Comparison of ENCODE assay signal across 17 cellular contexts in the genomic region with DNA sequence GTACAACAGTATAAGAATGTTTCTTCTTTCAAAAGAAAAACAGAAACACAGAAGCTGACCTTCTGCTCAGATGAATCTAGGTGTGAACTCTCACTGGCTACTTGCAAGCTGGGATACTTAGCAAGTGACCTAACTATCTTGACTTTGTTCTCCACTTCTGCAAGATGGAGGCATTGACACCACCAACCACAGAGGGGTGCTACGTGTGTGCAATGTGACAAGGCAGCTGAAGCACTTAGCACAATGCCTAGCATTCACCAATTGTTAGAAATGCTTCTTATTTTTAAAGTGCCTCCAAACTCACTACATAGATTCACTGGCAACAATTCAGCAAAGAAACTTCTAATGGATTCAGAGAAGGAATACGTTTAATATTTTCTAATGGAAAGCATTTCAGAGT.
A peak's percentile ranks its signal among the peaks of the same experiment; 100 is the strongest.
DNase-seq lines count a peak whose midpoint lies in the region; ATAC-seq and TF ChIP-seq lines count a peak whose summit lies in the region.
"Had no signal": no experiment of that assay in that cellular context is flagged by ENCODE, and none has a peak within 500 bp of the region (broad histone marks: within the 10 kb centered on the region; RNA-seq: fewer than 3 reads in every experiment).

No MANE protein-coding gene starts in this region.

- TF ChIP-seq CTCF in cardiac muscle cell (IDR thresholded peaks at IDR 0.05; ENCODE audit: low read depth, low read length), result no peak
- TF ChIP-seq CTCF in VCaP (conservative IDR thresholded peaks at IDR 0.05), result no peak
- TF ChIP-seq CTCF in foreskin keratinocyte (conservative IDR thresholded peaks at IDR 0.05), result peak; percentile 21

- H3K4me1 Mint-ChIP-seq in CD4-positive, alpha-beta memory T cell, result no peaks in the 10 kb centered on the region

- H3K36me3 ChIP-seq in cardiac muscle cell, result no peaks in the 10 kb centered on the region
- no peaks in the 10 kb centered on the region for H3K36me3 ChIP-seq in CD4-positive, alpha-beta memory T cell (ENCODE audit: insufficient read depth, low read length)
- H3K36me3 ChIP-seq: thoracic aorta had no signal

- intact Hi-C loops in left ventricle myocardium superior (cut with micrococcal nuclease), result no loop called here
- intact Hi-C loops in CD4-positive, alpha-beta memory T cell (cut with micrococcal nuclease), result no loop called here

- no peak for ATAC-seq in left ventricle myocardium superior
- ATAC-seq in foreskin keratinocyte, result no peak
- ATAC-seq: CD8-positive, alpha-beta T cell had no signal

- no peaks in the 10 kb centered on the region for H3K27me3 Mint-ChIP-seq in CD4-positive, alpha-beta memory T cell

- no peaks in the 10 kb centered on the region for H3K9me3 ChIP-seq in cardiac muscle cell (ENCODE audit: low read depth)
- H3K9me3 ChIP-seq in CD4-positive, alpha-beta memory T cell (ENCODE audit: control insufficient read depth in 1 of 2, low read length in 2 of 2), result no peaks in the 10 kb centered on the region
- H3K9me3 ChIP-seq: thoracic aorta had no signal

- H3K27ac ChIP-seq in cardiac muscle cell (no peak overlapping the region), VCaP (peak overlapping the region; percentile 58), foreskin keratinocyte (no peak overlapping the region)
- no peak overlapping the region for H3K27ac ChIP-seq in CD4-positive, alpha-beta memory T cell (ENCODE audit: low read depth, low read length)
- H3K27ac ChIP-seq: parathyroid adenoma, thoracic aorta had no signal

- peaks cover 0 to 2% (median 0%) of the 10 kb centered on the region in 8 donors for H3K9me3 Mint-ChIP-seq in CD4-positive, alpha-beta memory T cell
- H3K9me3 Mint-ChIP-seq: CD8-positive, alpha-beta T cell had no signal

- POLR2A ChIA-PET in CD4-positive, alpha-beta memory T cell (lab: Charles Lee; ENCODE audit: partially characterized antibody), result no interaction called here

- no peak overlapping the region for H3K4me3 Mint-ChIP-seq in CD4-positive, alpha-beta memory T cell
- H3K4me3 Mint-ChIP-seq: CD8-positive, alpha-beta T cell had no signal

- CTCF ChIA-PET in CD4-positive, alpha-beta memory T cell (lab: Charles Lee; ENCODE audit: partially characterized antibody), result no interaction called here

- H3K4me3 ChIP-seq in cardiac muscle cell, result no peak overlapping the region
- no peak overlapping the region for H3K4me3 ChIP-seq in CD4-positive, alpha-beta memory T cell (ENCODE audit: low read length in 2 of 2)
- H3K4me3 ChIP-seq: thoracic aorta had no signal

- no peaks in the 10 kb centered on the region for H3K27me3 ChIP-seq in cardiac muscle cell
- no peaks in the 10 kb centered on the region for H3K27me3 ChIP-seq in foreskin keratinocyte
- H3K27me3 ChIP-seq in CD4-positive, alpha-beta memory T cell (ENCODE audit: insufficient read depth, low read length), result no peaks in the 10 kb centered on the region

- peak; percentile 4 to 18 for DNase-seq in cardiac muscle cell (ENCODE audit: low read depth in 1 of 2, low spot score in 1 of 2)
- no peak for DNase-seq in left ventricle myocardium superior
- no peak for DNase-seq in foreskin keratinocyte
- peak; percentile 69 for DNase-seq in superior temporal gyrus (ENCODE audit: extremely low spot score)
- no peak for DNase-seq in COLO829 (ENCODE audit: low spot score)
- DNase-seq in CD4-positive, alpha-beta memory T cell, result no peak
- DNase-seq in SW480 (ENCODE audit: low spot score), result no peak
- DNase-seq: activated CD4-positive, CD25-positive, alpha-beta regulatory T cell; CD8-positive, alpha-beta T cell; effector memory CD4-positive, alpha-beta T cell; foreskin melanocyte; NCI-H187; NCI-H510A treated with DMSO at 0.1 percent for 48 hours; T-helper 1 cell had no signal

- H3K27ac Mint-ChIP-seq in CD4-positive, alpha-beta memory T cell, result no peak overlapping the region
- H3K27ac Mint-ChIP-seq: CD8-positive, alpha-beta T cell had no signal

- no peaks in the 10 kb centered on the region for H3K36me3 Mint-ChIP-seq in CD4-positive, alpha-beta memory T cell
- H3K36me3 Mint-ChIP-seq: CD8-positive, alpha-beta T cell had no signal

- peaks cover 24% of the 10 kb centered on the region for H3K4me1 ChIP-seq in cardiac muscle cell (ENCODE audit: low read depth)
- H3K4me1 ChIP-seq in foreskin keratinocyte, result no peaks in the 10 kb centered on the region
- H3K4me1 ChIP-seq in CD4-positive, alpha-beta memory T cell (ENCODE audit: insufficient read depth, low read length), result no peaks in the 10 kb centered on the region
- H3K4me1 ChIP-seq: parathyroid adenoma had no signal

Comparison
In these comparisons a context has a peak if more than half of its experiments do, and no peak if none do; other contexts are left out.
1. DNase-seq: peak in cardiac muscle cell (2 of 2) and superior temporal gyrus (single experiment); none in left ventricle myocardium superior (single experiment), foreskin keratinocyte (0 of 2), COLO829 (single experiment), CD4-positive, alpha-beta memory T cell (0 of 5) and SW480 (single experiment).